In genomic region chr13:47175172-47175806, GRCh38 we compare ENCODE assay signal across 14 cellular contexts.
DNase-seq lines count a peak whose midpoint lies in the region; ATAC-seq, FAIRE-seq and TF ChIP-seq lines count a peak whose summit lies in the region.
"Had no signal": no experiment of that assay in that cellular context is flagged by ENCODE, and none has a peak within 500 bp of the region (broad histone marks: within the 10 kb centered on the region; RNA-seq: fewer than 3 reads in every experiment).

No MANE protein-coding gene starts in this region.

- TF ChIP-seq EP300 in HepG2 (IDR thresholded peaks at IDR 0.05; ENCODE audit: low read depth in 2 of 2, low read length in 2 of 2) (no peak), HepG2 (CRISPR knock-in tag; IDR thresholded peaks at IDR 0.05; ENCODE audit: borderline replicate concordance) (no peak)

- no peak overlapping the region for H3K27ac Mint-ChIP-seq in CD8-positive, alpha-beta memory T cell
- H3K27ac Mint-ChIP-seq in neural progenitor cell, result no peak overlapping the region
- H3K27ac Mint-ChIP-seq: B cell, T-cell had no signal

- CTCF ChIA-PET in A673 (lab: Charles Lee), result no interaction called here
- CTCF ChIA-PET in CD8-positive, alpha-beta memory T cell (lab: Charles Lee), result no interaction called here
- CTCF ChIA-PET in HepG2 (lab: Yijun Ruan, JAX; ENCODE audit: low intra/inter-chr PET ratio, low total read pairs), result no interaction called here

- FAIRE-seq in HepG2 (lab: Jason Lieb, UNC), result no peak

- H3K9ac ChIP-seq in neural progenitor cell (no peak overlapping the region), HepG2 (ENCODE audit: insufficient read depth, low read depth, low read length) (no peak overlapping the region)

- TF ChIP-seq CTCF in A673 (conservative IDR thresholded peaks at IDR 0.05; ENCODE audit: low read depth, low read length) (no peak), HFF-Myc (IDR thresholded peaks at IDR 0.05; ENCODE audit: low read depth, low read length, missing control alignments) (no peak), foreskin keratinocyte (conservative IDR thresholded peaks at IDR 0.05) (no peak), neural progenitor cell (IDR thresholded peaks at IDR 0.05) (no peak), HepG2 (CRISPR knock-in tag; IDR thresholded peaks at IDR 0.05) (no peak)

- intact Hi-C loops in A673 (cut with micrococcal nuclease; ENCODE audit: unreplicated experiment) (no loop called here), HepG2 (cut with micrococcal nuclease; ENCODE audit: unreplicated experiment) (no loop called here)

- H3K4me3 Mint-ChIP-seq in CD8-positive, alpha-beta memory T cell, result no peak overlapping the region
- H3K4me3 Mint-ChIP-seq in neural progenitor cell, result no peak overlapping the region
- H3K4me3 Mint-ChIP-seq: B cell, T-cell had no signal

- POLR2A ChIA-PET in A673 (lab: Charles Lee; ENCODE audit: low non-redundant PET), result no interaction called here
- POLR2A ChIA-PET in CD8-positive, alpha-beta memory T cell (lab: Charles Lee), result no interaction called here
- POLR2A ChIA-PET in HepG2 (lab: Yijun Ruan, JAX), result no interaction called here

- no peaks in the 10 kb centered on the region for H3K36me3 ChIP-seq in A673 (ENCODE audit: insufficient read depth, low read length, poor library complexity, severe bottlenecking)
- no peaks in the 10 kb centered on the region for H3K36me3 ChIP-seq in CD8-positive, alpha-beta memory T cell (ENCODE audit: insufficient read depth, low read length)
- H3K36me3 ChIP-seq in neural progenitor cell, result no peaks in the 10 kb centered on the region
- no peaks in the 10 kb centered on the region for H3K36me3 ChIP-seq in HepG2 (replicated peaks in 1 of 2; ENCODE audit: control insufficient read depth in 1 of 2, insufficient read depth in 2 of 2, low read length in 2 of 2)
- H3K36me3 ChIP-seq: ascending aorta, thoracic aorta had no signal

- H3K36me3 Mint-ChIP-seq in CD8-positive, alpha-beta memory T cell, result no peaks in the 10 kb centered on the region
- no peaks in the 10 kb centered on the region for H3K36me3 Mint-ChIP-seq in neural progenitor cell
- H3K36me3 Mint-ChIP-seq: T-cell had no signal

- peaks cover 0 to 5% of the 10 kb centered on the region in 2 donors for H3K27me3 Mint-ChIP-seq in CD8-positive, alpha-beta memory T cell
- H3K27me3 Mint-ChIP-seq in neural progenitor cell (ENCODE audit: insufficient read depth, low read depth), result no peaks in the 10 kb centered on the region

- H3K4me1 Mint-ChIP-seq in CD8-positive, alpha-beta memory T cell, result no peaks in the 10 kb centered on the region
- no peaks in the 10 kb centered on the region for H3K4me1 Mint-ChIP-seq in neural progenitor cell
- H3K4me1 Mint-ChIP-seq: B cell, T-cell had no signal

- H3K9me3 Mint-ChIP-seq in CD8-positive, alpha-beta memory T cell, result no peaks in the 10 kb centered on the region
- H3K9me3 Mint-ChIP-seq in neural progenitor cell, result no peaks in the 10 kb centered on the region
- H3K9me3 Mint-ChIP-seq: T-cell had no signal

- peak; percentile 69 for DNase-seq in A673 (ENCODE audit: low spot score)
- DNase-seq in HFF-Myc (ENCODE audit: extremely low read depth, low read depth), result peak; percentile 90
- peak; percentile 17 to 40 for DNase-seq in SW 1271 (lab: John Stamatoyannopoulos, UW)
- peak; percentile 66 to 81 for DNase-seq in foreskin keratinocyte
- DNase-seq in CD8-positive, alpha-beta memory T cell, result no peak
- DNase-seq in neural progenitor cell (ENCODE audit: low spot score), result no peak
- no peak for DNase-seq in HepG2 (ENCODE audit: low spot score)
- DNase-seq in NCI-H1930 (lab: John Stamatoyannopoulos, UW), result no peak
- DNase-seq: left colon, nucleus accumbens, T-cell had no signal

- in situ Hi-C loops in HepG2 (cut with HindIII; ENCODE audit: extremely low pct_ligation_motif_present, low pct_unique_long_range_greater_than_20kb), result no loop called here

- H2AFZ ChIP-seq in neural progenitor cell (replicated peaks) (no peak overlapping the region), HepG2 (ENCODE audit: low read length) (no peak overlapping the region)

- H3K4me2 ChIP-seq in neural progenitor cell, result no peak overlapping the region
- no peak overlapping the region for H3K4me2 ChIP-seq in HepG2 (ENCODE audit: low read depth, low read length)

- no TSS peak for BruUV-seq in A673 (replicated peaks; lab: Mats Ljungman, UMichigan)
- BruUV-seq in HepG2 (replicated peaks; lab: Mats Ljungman, UMichigan), result no TSS peak

- no peak for TF ChIP-seq RAD21 in HepG2 (CRISPR knock-in tag; IDR thresholded peaks at IDR 0.05)

- H3K79me2 ChIP-seq in neural progenitor cell (ENCODE audit: low read depth) (no peaks in the 10 kb centered on the region), HepG2 (ENCODE audit: insufficient read depth, low read length) (no peaks in the 10 kb centered on the region)

- ATAC-seq in foreskin keratinocyte (peak; percentile 89), HepG2 (no peak)
- ATAC-seq: left colon, T-cell had no signal

- H3K27me3 ChIP-seq in A673 (replicated peaks; ENCODE audit: insufficient read depth, low read depth, low read length, poor library complexity), result no peaks in the 10 kb centered on the region
- H3K27me3 ChIP-seq in foreskin keratinocyte, result no peaks in the 10 kb centered on the region
- H3K27me3 ChIP-seq in CD8-positive, alpha-beta memory T cell (ENCODE audit: insufficient read depth, low read length, poor library complexity, severe bottlenecking), result no peaks in the 10 kb centered on the region
- H3K27me3 ChIP-seq in neural progenitor cell, result no peaks in the 10 kb centered on the region
- H3K27me3 ChIP-seq in HepG2 (ENCODE audit: control insufficient read depth in 1 of 2, insufficient read depth in 2 of 2, low read length in 2 of 2), result no peaks in the 10 kb centered on the region
- H3K27me3 ChIP-seq: ascending aorta had no signal

- no peak for TF ChIP-seq POLR2A in HepG2 (IDR thresholded peaks at IDR 0.05; ENCODE audit: insufficient read depth in 1 of 2, low read depth in 2 of 2, low read length in 2 of 2)

- no peak overlapping the region for H3K27ac ChIP-seq in A673 (ENCODE audit: low read depth, low read length, poor library complexity, severe bottlenecking)
- H3K27ac ChIP-seq in foreskin keratinocyte, result no peak overlapping the region
- no peak overlapping the region for H3K27ac ChIP-seq in CD8-positive, alpha-beta memory T cell (ENCODE audit: low read depth, low read length)
- no peak overlapping the region for H3K27ac ChIP-seq in neural progenitor cell
- H3K27ac ChIP-seq in HepG2 (ENCODE audit: extremely low read length, insufficient read depth, low read length), result no peak overlapping the region
- H3K27ac ChIP-seq: ascending aorta, thoracic aorta had no signal

- H3K4me3 ChIP-seq in A673 (ENCODE audit: low read depth, low read length, poor library complexity, severe bottlenecking) (no peak overlapping the region), HFF-Myc (replicated peaks; ENCODE audit: low read depth, low read length) (no peak overlapping the region), neural progenitor cell (no peak overlapping the region), HepG2 (replicated peaks in 1 of 3; ENCODE audit: insufficient read depth in 1 of 3, low read depth in 2 of 3, low read length in 3 of 3) (no peak overlapping the region)
- H3K4me3 ChIP-seq in CD8-positive, alpha-beta memory T cell (ENCODE audit: low read length), result no peak overlapping the region
- H3K4me3 ChIP-seq: ascending aorta, thoracic aorta had no signal

- H4K20me1 ChIP-seq in neural progenitor cell (ENCODE audit: low read depth) (no peaks in the 10 kb centered on the region), HepG2 (ENCODE audit: insufficient read depth, low read length) (no peaks in the 10 kb centered on the region)

- H3K9me3 ChIP-seq in A673 (ENCODE audit: low read depth, low read length, poor library complexity, severe bottlenecking), result no peaks in the 10 kb centered on the region
- H3K9me3 ChIP-seq in CD8-positive, alpha-beta memory T cell (ENCODE audit: low read length), result no peaks in the 10 kb centered on the region
- H3K9me3 ChIP-seq in neural progenitor cell (ENCODE audit: low read depth), result no peaks in the 10 kb centered on the region
- no peaks in the 10 kb centered on the region for H3K9me3 ChIP-seq in HepG2 (ENCODE audit: low read length)
- H3K9me3 ChIP-seq: ascending aorta, thoracic aorta had no signal

- no peaks in the 10 kb centered on the region for H3F3A ChIP-seq in neural progenitor cell (ENCODE audit: low read depth)

- peaks cover 5% of the 10 kb centered on the region for H3K4me1 ChIP-seq in A673 (ENCODE audit: insufficient read depth, low read length, poor library complexity, severe bottlenecking)
- peaks cover 14% of the 10 kb centered on the region for H3K4me1 ChIP-seq in foreskin keratinocyte
- H3K4me1 ChIP-seq in CD8-positive, alpha-beta memory T cell (ENCODE audit: insufficient read depth, low read length), result no peaks in the 10 kb centered on the region
- no peaks in the 10 kb centered on the region for H3K4me1 ChIP-seq in neural progenitor cell
- H3K4me1 ChIP-seq in HepG2 (ENCODE audit: insufficient read depth, low read length), result no peaks in the 10 kb centered on the region
- H3K4me1 ChIP-seq: ascending aorta had no signal

- WGBS in HepG2 (ENCODE audit: low lambda C conversion rate), result 0% methylated on average over 3 of the region's 3 CpGs

TF ChIP-seq in HepG2, 621 proteins besides CTCF, POLR2A, EP300 and RAD21 (continues in another document):
- TF ChIP-seq SAFB2 (CRISPR knock-in tag; IDR thresholded peaks at IDR 0.05; ENCODE audit: borderline replicate concordance, low read depth), result no peak
- no peak for TF ChIP-seq NFYC (CRISPR knock-in tag; IDR thresholded peaks at IDR 0.05)
- no peak for TF ChIP-seq HDAC1 (CRISPR knock-in tag; IDR thresholded peaks at IDR 0.05)
- TF ChIP-seq ZNF20 (CRISPR knock-in tag; IDR thresholded peaks at IDR 0.05), result no peak
- TF ChIP-seq ATRX (CRISPR knock-in tag; IDR thresholded peaks at IDR 0.05; ENCODE audit: borderline replicate concordance), result no peak
- TF ChIP-seq IRF2 (CRISPR knock-in tag; IDR thresholded peaks at IDR 0.05), result no peak
- no peak for TF ChIP-seq CENPX (CRISPR knock-in tag; IDR thresholded peaks at IDR 0.05)
- TF ChIP-seq POGK (CRISPR knock-in tag; conservative IDR thresholded peaks at IDR 0.05), result no peak
- TF ChIP-seq SYNCRIP (IDR thresholded peaks at IDR 0.05; ENCODE audit: insufficient read depth, low read depth, low read length), result no peak
- TF ChIP-seq ZSCAN31 (CRISPR knock-in tag; IDR thresholded peaks at IDR 0.05; ENCODE audit: low read depth), result no peak

Comparison
In these comparisons a context has a peak if more than half of its experiments do, and no peak if none do; other contexts are left out.
1. DNase-seq: peak in A673 (single experiment), HFF-Myc (single experiment), SW 1271 (2 of 2) and foreskin keratinocyte (2 of 2); none in CD8-positive, alpha-beta memory T cell (0 of 5), neural progenitor cell (single experiment), HepG2 (single experiment) and NCI-H1930 (0 of 2).